Comparison of ENCODE assay signal across 20 cellular contexts in genomic region chr2:23134726-23135125, GRCh38.
"Had no signal": no experiment of that assay in that cellular context is flagged by ENCODE, and none has a peak within 500 bp of the region (broad histone marks: within the 10 kb centered on the region; RNA-seq: fewer than 3 reads in every experiment).

No MANE protein-coding gene starts in this region.

- DNase-seq: cerebellar nuclear complex; effector CD8-positive, alpha-beta T cell; foreskin keratinocyte; glutamatergic neuron; kidney; left lung; lower lobe of right lung; naive thymus-derived CD8-positive, alpha-beta T cell; nephron progenitor cell; right lobe of liver; small intestine; stimulated activated CD4-positive, alpha-beta T cell treated with anti-CD3 and anti-CD28 coated beads, Interleukin-15, amount 100 ng/mL, for 24 hours; stimulated activated CD4-positive, alpha-beta T cell treated with anti-CD3 and anti-CD28 coated beads, Interleukin-2, amount 100 ng/mL, for 48 hours; stimulated activated naive CD4-positive, alpha-beta T cell; stimulated activated naive CD8-positive, alpha-beta T cell treated with anti-CD3 and anti-CD28 coated beads, Interleukin-15, amount 100 ng/mL, for 72 hours; testis; upper lobe of left lung had no signal

- H3K36me3 ChIP-seq: esophagus muscularis mucosa, left lung, lower lobe of right lung, prostate gland, right lobe of liver, tibial nerve, upper lobe of left lung had no signal

- H3K27ac ChIP-seq: foreskin keratinocyte, left lung, lower lobe of right lung, prostate gland, right lobe of liver, testis, tibial nerve, upper lobe of left lung had no signal

- H3K9me3 ChIP-seq: esophagus muscularis mucosa, lower lobe of right lung, prostate gland, right lobe of liver, testis, tibial nerve, upper lobe of left lung had no signal

- H3K4me1 ChIP-seq: foreskin keratinocyte, left lung, lower lobe of right lung, prostate gland, testis had no signal

- ATAC-seq: naive thymus-derived CD8-positive, alpha-beta T cell; right lobe of liver; stimulated activated naive CD8-positive, alpha-beta T cell treated with anti-CD3 and anti-CD28 coated beads, Interleukin-15, amount 100 ng/mL, for 72 hours had no signal

- H3K27me3 ChIP-seq: esophagus muscularis mucosa, foreskin keratinocyte, left lung, right lobe of liver, testis, tibial nerve, upper lobe of left lung had no signal

- H3K4me3 ChIP-seq: left lung, lower lobe of right lung, prostate gland, right lobe of liver, testis, tibial nerve, upper lobe of left lung had no signal
